1 cellular context compared by ENCODE assay signal in genomic region chr12:26125451-26126339, GRCh38.
A peak's percentile ranks its signal among the peaks of the same experiment; 100 is the strongest.
TF ChIP-seq lines count a peak whose summit lies in the region.

No MANE protein-coding gene starts in this region.

TF ChIP-seq in SK-N-SH, 30 proteins besides CTCF, POLR2A, EP300 and RAD21 (continued from another document):
- TF ChIP-seq REST (IDR thresholded peaks at IDR 0.05; ENCODE audit: low read depth, low read length): no peak
- TF ChIP-seq SMC3 (IDR thresholded peaks at IDR 0.05; ENCODE audit: low read depth, low read length): no peak
- TF ChIP-seq TCF12 (IDR thresholded peaks at IDR 0.05): peak; percentile 45
- no peak for TF ChIP-seq PBX3 (IDR thresholded peaks at IDR 0.05)
- TF ChIP-seq MXI1 (IDR thresholded peaks at IDR 0.05; ENCODE audit: low read depth, low read length): peak; percentile 60
- no peak for TF ChIP-seq RXRA (IDR thresholded peaks at IDR 0.05; ENCODE audit: borderline replicate concordance, low read depth)
- TF ChIP-seq TAF1 (IDR thresholded peaks at IDR 0.05; ENCODE audit: borderline replicate concordance, low read depth, low read length): no peak; the same call in 1 of the 2 replicates
- no peak for TF ChIP-seq GABPA (IDR thresholded peaks at IDR 0.05; ENCODE audit: low read depth)
- peak; percentile 12; the same call in 1 of the 2 replicates for TF ChIP-seq NFIC (IDR thresholded peaks at IDR 0.05; ENCODE audit: borderline replicate concordance)
- no peak for TF ChIP-seq EZH2phosphoT487 (IDR thresholded peaks at IDR 0.05; ENCODE audit: borderline replicate concordance, low read depth)
